In genomic region chr7:12730523-12730922, GRCh38 we compare ENCODE assay signal across 20 cellular contexts. TPM values are rescaled to one million over a fixed set of nuclear protein-coding genes. Genes with fewer than 3 reads are reported as not detected.
DNase-seq lines count a peak whose midpoint lies in the region; ATAC-seq and TF ChIP-seq lines count a peak whose summit lies in the region.
"Had no signal": no experiment of that assay in that cellular context is flagged by ENCODE, and none has a peak within 500 bp of the region (broad histone marks: within the 10 kb centered on the region; RNA-seq: fewer than 3 reads in every experiment).

No MANE protein-coding gene starts in this region.

- no peaks in the 10 kb centered on the region for H3K9me3 Mint-ChIP-seq in CD4-positive, alpha-beta memory T cell
- no peaks in the 10 kb centered on the region; the same call in 2 of the 3 replicates for H3K9me3 Mint-ChIP-seq in GM23338
- no peaks in the 10 kb centered on the region for H3K9me3 Mint-ChIP-seq in effector memory CD8-positive, alpha-beta T cell
- H3K9me3 Mint-ChIP-seq: stimulated activated memory B cell treated with anti-CD40 and anti-IgM and Interleukin-4, amounts not matched to agents 10 μg/mL and 1 μg/mL and 100 μg/mL, for 72 hours had no signal

- H3K27ac ChIP-seq in CD4-positive, alpha-beta memory T cell (ENCODE audit: low read depth, low read length): no peak overlapping the region
- no peak overlapping the region for H3K27ac ChIP-seq in GM23338 (ENCODE audit: low read depth)
- H3K27ac ChIP-seq in SK-N-SH (ENCODE audit: low read depth in 2 of 2, low read length in 1 of 2): no peak overlapping the region
- H3K27ac ChIP-seq: coronary artery, prostate gland, SJCRH30, tibial artery had no signal

- H3K79me2 ChIP-seq in GM23338 (replicated peaks; ENCODE audit: insufficient read depth) (no peaks in the 10 kb centered on the region), SK-N-SH (ENCODE audit: insufficient read depth) (no peaks in the 10 kb centered on the region)

- ATAC-seq in GM23338: no peak
- peak; percentile 29 for ATAC-seq in effector memory CD8-positive, alpha-beta T cell (replicated peaks)
- ATAC-seq in HG03039 (IDR thresholded peaks at IDR 0.05; ENCODE audit: unreplicated experiment): no peak
- ATAC-seq: stimulated activated memory B cell treated with anti-CD40 and anti-IgM and Interleukin-4, amounts not matched to agents 10 μg/mL and 1 μg/mL and 100 μg/mL, for 72 hours had no signal

- peak overlapping the region in 4 of 8 donors; percentile 0 to 90 (median 24) for H3K4me3 Mint-ChIP-seq in CD4-positive, alpha-beta memory T cell
- H3K4me3 Mint-ChIP-seq in GM23338: no peak overlapping the region
- H3K4me3 Mint-ChIP-seq in effector memory CD8-positive, alpha-beta T cell: peak overlapping the region in 1 of 2 donors; percentile 32
- H3K4me3 Mint-ChIP-seq: stimulated activated memory B cell treated with anti-CD40 and anti-IgM and Interleukin-4, amounts not matched to agents 10 μg/mL and 1 μg/mL and 100 μg/mL, for 72 hours had no signal

- no peaks in the 10 kb centered on the region for H3K9me3 ChIP-seq in CD4-positive, alpha-beta memory T cell (ENCODE audit: control insufficient read depth in 1 of 2, low read length in 2 of 2)
- H3K9me3 ChIP-seq in SK-N-SH: no peaks in the 10 kb centered on the region
- H3K9me3 ChIP-seq: Caco-2, heart left ventricle, prostate gland, SJCRH30, tibial artery had no signal

- TF ChIP-seq CTCF in GM23338 (conservative IDR thresholded peaks at IDR 0.05; ENCODE audit: low read depth in 2 of 2) (no peak), SK-N-SH (IDR thresholded peaks at IDR 0.05) (no peak)

- no peak for TF ChIP-seq RAD21 in SK-N-SH (IDR thresholded peaks at IDR 0.05; ENCODE audit: low read length)

- H3K27me3 ChIP-seq in CD4-positive, alpha-beta memory T cell (ENCODE audit: insufficient read depth, low read length): no peaks in the 10 kb centered on the region
- H3K27me3 ChIP-seq in GM23338 (ENCODE audit: insufficient read depth) (no peaks in the 10 kb centered on the region), SK-N-SH (ENCODE audit: insufficient read depth) (no peaks in the 10 kb centered on the region)
- H3K27me3 ChIP-seq: heart left ventricle, SJCRH30, tibial artery had no signal

- in situ Hi-C loops in SK-MEL-5 (cut with HindIII; ENCODE audit: low pct_unique_long_range_greater_than_20kb, low sequenced_read_pairs): no loop called here

- no peak overlapping the region for H3K9ac ChIP-seq in SK-N-SH

- H3K36me3 ChIP-seq in CD4-positive, alpha-beta memory T cell (ENCODE audit: insufficient read depth, low read length): no peaks in the 10 kb centered on the region
- H3K36me3 ChIP-seq in GM23338 (ENCODE audit: insufficient read depth): no peaks in the 10 kb centered on the region
- no peaks in the 10 kb centered on the region for H3K36me3 ChIP-seq in SK-N-SH (replicated peaks in 1 of 2; ENCODE audit: control insufficient read depth in 1 of 2, insufficient read depth in 2 of 2, low read length in 1 of 2)
- H3K36me3 ChIP-seq: heart left ventricle, prostate gland, SJCRH30, tibial artery had no signal

- H3F3A ChIP-seq in GM23338 (replicated peaks; ENCODE audit: low read depth): no peaks in the 10 kb centered on the region
- no peaks in the 10 kb centered on the region for H3F3A ChIP-seq in SK-N-SH (replicated peaks; ENCODE audit: insufficient read depth)

- TF ChIP-seq EP300 in SK-N-SH (IDR thresholded peaks at IDR 0.05; ENCODE audit: borderline replicate concordance in 1 of 2, low read depth in 1 of 2, low read length in 1 of 2): no peak

- H3K4me1 Mint-ChIP-seq in CD4-positive, alpha-beta memory T cell: peaks cover 23 to 46% (median 25%) of the 10 kb centered on the region in 4 donors
- peaks cover 32% of the 10 kb centered on the region for H3K4me1 Mint-ChIP-seq in GM23338
- peaks cover 7 to 21% of the 10 kb centered on the region in 2 donors for H3K4me1 Mint-ChIP-seq in effector memory CD8-positive, alpha-beta T cell (ENCODE audit: low read depth in 2 of 2)

- peak overlapping the region; percentile 1 to 92 (median 55) for H3K27ac Mint-ChIP-seq in CD4-positive, alpha-beta memory T cell
- peak overlapping the region; percentile 10; the same call in 1 of the 2 replicates for H3K27ac Mint-ChIP-seq in GM23338
- H3K27ac Mint-ChIP-seq in effector memory CD8-positive, alpha-beta T cell: peak overlapping the region; percentile 13 to 61
- H3K27ac Mint-ChIP-seq: stimulated activated memory B cell treated with anti-CD40 and anti-IgM and Interleukin-4, amounts not matched to agents 10 μg/mL and 1 μg/mL and 100 μg/mL, for 72 hours had no signal

- intact Hi-C loops in CD4-positive, alpha-beta memory T cell (cut with micrococcal nuclease): loop anchor here (5.0 kb wide), 1 partner anchor 518 kb away; the partner anchor contains the start of gene TMEM106B

- CTCF ChIA-PET in CD4-positive, alpha-beta memory T cell (lab: Charles Lee; ENCODE audit: partially characterized antibody): interaction anchor here (1.0 to 7.7 kb wide), 6 partner anchors 10 to 43 kb away, joined by 3 to 86 read pairs (median 4); partner anchors contain the start of gene ARL4A
- CTCF ChIA-PET in SK-N-SH (lab: Yijun Ruan, JAX): interaction anchor here (1.3 kb wide), 1 partner anchor 44 kb away, joined by 4 read pairs; no protein-coding TSS in a partner anchor

- H3K9me2 ChIP-seq in GM23338 (ENCODE audit: insufficient read depth): no peaks in the 10 kb centered on the region
- H3K9me2 ChIP-seq in SK-N-SH: no peaks in the 10 kb centered on the region

- H3K4me3 ChIP-seq in CD4-positive, alpha-beta memory T cell (ENCODE audit: low read length in 2 of 2): no peak overlapping the region
- H3K4me3 ChIP-seq in GM23338 (no peak overlapping the region), SK-N-SH (ENCODE audit: low read depth in 2 of 2, low read length in 1 of 2) (no peak overlapping the region)
- H3K4me3 ChIP-seq: coronary artery, heart left ventricle, prostate gland, SJCRH30, tibial artery had no signal

- H4K20me1 ChIP-seq in GM23338 (replicated peaks; ENCODE audit: insufficient read depth) (no peaks in the 10 kb centered on the region), SK-N-SH (ENCODE audit: insufficient read depth) (no peaks in the 10 kb centered on the region)

- no peak overlapping the region for H2AFZ ChIP-seq in GM23338
- no peak overlapping the region for H2AFZ ChIP-seq in SK-N-SH (ENCODE audit: low read depth)

- H3K4me2 ChIP-seq in GM23338: no peak overlapping the region
- no peak overlapping the region for H3K4me2 ChIP-seq in SK-N-SH

- peaks cover 32% of the 10 kb centered on the region for H3K4me1 ChIP-seq in CD4-positive, alpha-beta memory T cell (ENCODE audit: insufficient read depth, low read length)
- peaks cover 29% of the 10 kb centered on the region for H3K4me1 ChIP-seq in GM23338 (ENCODE audit: insufficient read depth)
- peaks cover 0 to 5% of the 10 kb centered on the region in 2 experiments; a peak in 2 of 4 replicates for H3K4me1 ChIP-seq in SK-N-SH (ENCODE audit: control insufficient read depth in 1 of 2, insufficient read depth in 2 of 2, low read depth in 1 of 2, low read length in 1 of 2)
- H3K4me1 ChIP-seq: prostate gland had no signal

- H3K27me3 Mint-ChIP-seq in CD4-positive, alpha-beta memory T cell: peaks cover 0 to 3% of the 10 kb centered on the region in 2 donors
- peaks cover 5% of the 10 kb centered on the region for H3K27me3 Mint-ChIP-seq in GM23338 (ENCODE audit: insufficient read depth, low read depth, poor library complexity)
- H3K27me3 Mint-ChIP-seq in effector memory CD8-positive, alpha-beta T cell: no peaks in the 10 kb centered on the region
- H3K27me3 Mint-ChIP-seq: stimulated activated memory B cell treated with anti-CD40 and anti-IgM and Interleukin-4, amounts not matched to agents 10 μg/mL and 1 μg/mL and 100 μg/mL, for 72 hours had no signal

- no peaks in the 10 kb centered on the region for H3K36me3 Mint-ChIP-seq in CD4-positive, alpha-beta memory T cell
- no peaks in the 10 kb centered on the region for H3K36me3 Mint-ChIP-seq in GM23338 (ENCODE audit: low read depth)
- H3K36me3 Mint-ChIP-seq in effector memory CD8-positive, alpha-beta T cell (ENCODE audit: insufficient read depth): peaks cover 2% of the 10 kb centered on the region
- H3K36me3 Mint-ChIP-seq: stimulated activated memory B cell treated with anti-CD40 and anti-IgM and Interleukin-4, amounts not matched to agents 10 μg/mL and 1 μg/mL and 100 μg/mL, for 72 hours had no signal

- DNase-seq in CD4-positive, alpha-beta memory T cell: no peak
- DNase-seq in GM23338 (ENCODE audit: low spot score): no peak
- DNase-seq in SK-MEL-5 (ENCODE audit: low read depth, low spot score): peak; percentile 25
- DNase-seq in effector memory CD8-positive, alpha-beta T cell: no peak
- no peak for DNase-seq in SK-N-SH
- no peak for DNase-seq in GDM1 (lab: John Stamatoyannopoulos, UW)
- DNase-seq: activated CD4-positive, CD25-positive, alpha-beta regulatory T cell; activated effector memory CD4-positive, alpha-beta T cell treated with anti-CD3 and anti-CD28 coated beads, Interleukin-2, amount 50 U/mL, for 16 hours; AML-193; amniotic stem cell; heart left ventricle; NCI-H345; SJCRH30; T-helper 9 cell; tibial artery had no signal

- WGBS in SK-N-SH (ENCODE audit: low lambda C conversion rate): 51% methylated on average over 2 of the region's 2 CpGs

- POLR2A ChIA-PET in CD4-positive, alpha-beta memory T cell (lab: Charles Lee; ENCODE audit: partially characterized antibody): interaction anchor here (0.9 to 2.7 kb wide), 3 partner anchors 9 to 44 kb away, joined by 4 to 33 read pairs (median 6); partner anchors contain the start of gene ARL4A
- POLR2A ChIA-PET in SK-N-SH (lab: Yijun Ruan, JAX): no interaction called here

TF ChIP-seq in GM23338, 12 proteins besides CTCF, POLR2A, EP300 and RAD21 (continues in another document):
- TF ChIP-seq ZNF331 (CRISPR knock-in tag; IDR thresholded peaks at IDR 0.05; ENCODE audit: low read depth): no peak

TF ChIP-seq in SK-N-SH, 30 proteins besides CTCF, POLR2A, EP300 and RAD21 (continues in another document):
- TF ChIP-seq MEF2A (IDR thresholded peaks at IDR 0.05; ENCODE audit: borderline replicate concordance, low read depth) (no peak), FOXM1 (IDR thresholded peaks at IDR 0.05; ENCODE audit: low read depth) (no peak), YY1 (IDR thresholded peaks at IDR 0.05; ENCODE audit: low read depth) (no peak), TAF1 (IDR thresholded peaks at IDR 0.05; ENCODE audit: borderline replicate concordance, low read depth, low read length) (no peak), FOSL2 (IDR thresholded peaks at IDR 0.05; ENCODE audit: borderline replicate concordance, low read depth) (no peak)

RNA-seq across cellular contexts. Expression of gene ARL4A, which starts 43.1 kb away (rescaled TPM):
- 10 to 100 TPM; 11.6 to 12.9 TPM for total RNA-seq in CD4-positive, alpha-beta memory T cell
- polyA plus RNA-seq in CD4-positive, alpha-beta memory T cell: 100 to 1,000 TPM in 1 of 2 donors, 10 to 100 TPM in 1; 58.1 to 101 TPM
- 48.9 and 49.2 TPM in 2 replicates for total RNA-seq in GM23338 (2014; rRNA removed; shearing (Covaris generic))
- polyA plus RNA-seq in GM23338 (2016; fragmentation: Nextera tagmentation; extraction: Ambion mirVana): 76.1 and 82.5 TPM in 2 replicates
- 32.2 and 33.5 TPM in 2 replicates for total RNA-seq in SK-MEL-5 (2014; rRNA removed; shearing (Covaris generic))
- polyA plus RNA-seq in SK-MEL-5 (2015; cell fraction: cytosol; rRNA removed): 12.4 and 18.8 TPM in 2 replicates
- polyA plus RNA-seq in SK-MEL-5 (2015; cell fraction: nucleus; rRNA removed): 20.6 and 24.3 TPM in 2 replicates
- 5.5 and 6.5 TPM in 2 replicates for polyA plus RNA-seq in SK-N-SH (2012; rRNA removed)
- polyA plus RNA-seq in SK-N-SH (2012; cell fraction: cytosol; rRNA removed): 8.7 and 12.4 TPM in 2 replicates
- polyA plus RNA-seq in SK-N-SH (2012; cell fraction: nucleus; rRNA removed): 3.1 and 3.3 TPM in 2 replicates
